Comparison of ENCODE assay signal across 11 cellular contexts in genomic region chr7:105932835-105933477, GRCh38. TPM values are rescaled to one million over a fixed set of nuclear protein-coding genes. Genes with fewer than 3 reads are reported as not detected.
DNase-seq lines count a peak whose midpoint lies in the region; ATAC-seq, FAIRE-seq and TF ChIP-seq lines count a peak whose summit lies in the region.
"Had no signal": no experiment of that assay in that cellular context is flagged by ENCODE, and none has a peak within 500 bp of the region (broad histone marks: within the 10 kb centered on the region; RNA-seq: fewer than 3 reads in every experiment).

No MANE protein-coding gene starts in this region.

- ATAC-seq in GM21381 (IDR thresholded peaks at IDR 0.05; ENCODE audit: unreplicated experiment) = no peak

- H3K27me3 ChIP-seq in esophagus squamous epithelium = no peaks in the 10 kb centered on the region
- no peaks in the 10 kb centered on the region for H3K27me3 ChIP-seq in effector memory CD4-positive, alpha-beta T cell (replicated peaks; ENCODE audit: control insufficient read depth, insufficient read depth, low read length, poor library complexity, severe bottlenecking)

- no peak for FAIRE-seq in GM19239 (lab: Jason Lieb, UNC)

- intact Hi-C loops in esophagus squamous epithelium (cut with DNase I) = no loop called here

- H3K4me1 ChIP-seq in esophagus squamous epithelium = peaks cover 0 to 30% (median 3%) of the 10 kb centered on the region in 3 donors
- H3K4me1 ChIP-seq in effector memory CD4-positive, alpha-beta T cell (ENCODE audit: control insufficient read depth, insufficient read depth, low read length, poor library complexity, severe bottlenecking) = no peaks in the 10 kb centered on the region

- no peaks in the 10 kb centered on the region for H3K9me3 ChIP-seq in esophagus squamous epithelium
- H3K9me3 ChIP-seq in effector memory CD4-positive, alpha-beta T cell (ENCODE audit: control insufficient read depth, low read length) = no peaks in the 10 kb centered on the region

- TF ChIP-seq POLR2A in esophagus squamous epithelium (IDR thresholded peaks at IDR 0.05) = no peak

- TF ChIP-seq CTCF in esophagus squamous epithelium (IDR thresholded peaks at IDR 0.05) = no peak

- H3K4me3 ChIP-seq in esophagus squamous epithelium = no peak overlapping the region
- H3K4me3 ChIP-seq in effector memory CD4-positive, alpha-beta T cell (ENCODE audit: insufficient read depth, low read depth, low read length, poor library complexity, severe bottlenecking) = no peak overlapping the region

- no peaks in the 10 kb centered on the region for H3K36me3 ChIP-seq in esophagus squamous epithelium
- no peaks in the 10 kb centered on the region for H3K36me3 ChIP-seq in effector memory CD4-positive, alpha-beta T cell (ENCODE audit: control insufficient read depth, insufficient read depth, low read length)

- WGBS in esophagus squamous epithelium, 2 donors = 48 to 62% methylated on average over 8 of the region's 8 CpGs

- H3K27ac ChIP-seq in esophagus squamous epithelium = peak overlapping the region in 3 of 4 donors; percentile 32 to 78 (median 64)
- H3K27ac ChIP-seq in effector memory CD4-positive, alpha-beta T cell (ENCODE audit: insufficient read depth, low read length, poor library complexity, severe bottlenecking) = no peak overlapping the region

- peak; percentile 91 for DNase-seq in COLO829 (ENCODE audit: low spot score)
- DNase-seq in NCI-H524 (lab: John Stamatoyannopoulos, UW) = peak; percentile 94 to 97
- no peak for DNase-seq in esophagus squamous epithelium (lab: John Stamatoyannopoulos, UW)
- DNase-seq in occipital lobe (lab: John Stamatoyannopoulos, UW) = peak; percentile 53
- no peak for DNase-seq in activated CD4-positive, alpha-beta T cell treated with anti-CD3 and anti-CD28 coated beads, Interleukin-2, amount 50 U/mL, for 48 hours
- no peak for DNase-seq in effector memory CD4-positive, alpha-beta T cell
- no peak for DNase-seq in GM19239 (ENCODE audit: insufficient read length, low spot score)
- DNase-seq: activated gamma-delta T cell, Calu3, SIG-M5 had no signal

RNA-seq across cellular contexts. Expression of gene CDHR3, which starts 30.1 kb away (rescaled TPM):
- total RNA-seq in esophagus squamous epithelium (1 to 10 TPM in 3 of 4 donors, under 1 TPM in 1; 0.32 to 2.5 (median 1.9) TPM), occipital lobe (16.1 TPM)

RNA-seq across cellular contexts. Expression of gene ATXN7L1, which starts 56.6 kb away (rescaled TPM):
- total RNA-seq in esophagus squamous epithelium (10 to 100 TPM in 3 of 4 donors, 1 to 10 TPM in 1; 8.0 to 14.1 (median 10.6) TPM), occipital lobe (12.3 TPM)

Comparison
In these comparisons a context has a peak if more than half of its experiments do, and no peak if none do; other contexts are left out.
1. DNase-seq: peak in COLO829 (single experiment), NCI-H524 (2 of 2) and occipital lobe (single experiment); none in esophagus squamous epithelium (single experiment), activated CD4-positive, alpha-beta T cell treated with anti-CD3 and anti-CD28 coated beads, Interleukin-2, amount 50 U/mL, for 48 hours (0 of 2), effector memory CD4-positive, alpha-beta T cell (0 of 3) and GM19239 (single experiment).